Comparison of ENCODE assay signal across 24 cellular contexts in the genomic region with DNA sequence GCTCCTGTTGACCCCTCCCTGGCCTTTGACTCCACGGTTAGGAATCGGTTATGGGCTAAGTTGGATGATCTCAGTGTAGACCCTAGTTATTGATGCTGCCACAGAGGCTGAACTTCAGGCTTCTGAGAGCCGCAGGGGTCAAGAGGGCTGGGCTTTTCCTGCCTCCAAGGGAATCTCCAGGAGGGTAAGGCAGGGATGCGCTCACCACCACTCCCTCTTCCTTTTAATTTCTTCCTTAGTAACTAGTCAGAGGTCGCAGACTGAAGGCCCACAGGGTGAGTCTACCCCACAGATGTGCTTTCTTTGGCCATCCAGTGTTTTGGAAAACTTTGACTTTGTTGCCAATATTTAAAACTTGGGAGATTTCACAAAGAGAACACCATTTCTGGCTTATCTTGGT.
DNase-seq lines count a peak whose midpoint lies in the region; ATAC-seq, FAIRE-seq and TF ChIP-seq lines count a peak whose summit lies in the region.
"Had no signal": no experiment of that assay in that cellular context is flagged by ENCODE, and none has a peak within 500 bp of the region (broad histone marks: within the 10 kb centered on the region; RNA-seq: fewer than 3 reads in every experiment).

No MANE protein-coding gene starts in this region.

- H2AFZ ChIP-seq in DND-41 (ENCODE audit: low read depth, low read length), result no peak overlapping the region
- no peak overlapping the region for H2AFZ ChIP-seq in H1 (ENCODE audit: low read length)

- no peak overlapping the region for H2BK120ac ChIP-seq in H1 (replicated peaks; ENCODE audit: low read depth, low read length)

- H3K4me2 ChIP-seq in DND-41 (ENCODE audit: insufficient read depth, low read length), result 0 out of 2 replicates have a peak overlapping the region, but pooled peaks have one; percentile 2
- no peak overlapping the region for H3K4me2 ChIP-seq in H1 (ENCODE audit: insufficient read depth in 1 of 2, low read depth in 2 of 2, low read length in 2 of 2)
- H3K4me2 ChIP-seq: BLaER1 treated with 17β-estradiol and CSF1 and Interleukin-3, amounts not matched to agents 10 nM and 100 nM had no signal

- CTCF ChIA-PET in H1 (lab: Charles Lee; ENCODE audit: partially characterized antibody), result no interaction called here
- CTCF ChIA-PET in activated CD4-positive, alpha-beta T cell treated with anti-CD3 and anti-CD28 coated beads, Interleukin-2, amount 10 ng/mL, durations not matched to agents 7 days and 5 days (lab: Charles Lee), result no interaction called here

- TF ChIP-seq POLR2A in H1 (IDR thresholded peaks at IDR 0.05; ENCODE audit: control extremely low read depth in 1 of 2, low read depth in 2 of 2, low read length in 2 of 2), result no peak

- no peak overlapping the region for H3K14ac ChIP-seq in H1 (ENCODE audit: insufficient read length)

- H2BK12ac ChIP-seq in H1 (ENCODE audit: low read depth, low read length), result peak overlapping the region; percentile 13; the same call in 1 of the 2 replicates

- no peak overlapping the region for H3K23ac ChIP-seq in H1 (ENCODE audit: insufficient read length)

- H3K79me2 ChIP-seq in DND-41 (ENCODE audit: insufficient read depth, low read length), result no peaks in the 10 kb centered on the region
- H3K79me2 ChIP-seq in H1 (ENCODE audit: control insufficient read depth in 1 of 2, insufficient read depth in 2 of 2, low read length in 2 of 2), result no peaks in the 10 kb centered on the region

- no peak overlapping the region for H2BK5ac ChIP-seq in H1 (ENCODE audit: low read depth, low read length)

- H3K79me1 ChIP-seq in H1 (ENCODE audit: low read depth, low read length), result no peaks in the 10 kb centered on the region

- H3K23me2 ChIP-seq in H1 (ENCODE audit: low read depth, low read length), result no peaks in the 10 kb centered on the region

- H3K36me3 ChIP-seq in DND-41 (ENCODE audit: insufficient read depth, low read length), result no peaks in the 10 kb centered on the region
- no peaks in the 10 kb centered on the region for H3K36me3 ChIP-seq in H1 (ENCODE audit: control insufficient read depth in 2 of 4, insufficient read depth in 4 of 4, low read length in 3 of 4)
- H3K36me3 ChIP-seq: BE2C had no signal

- no peak for DNase-seq in DND-41
- peak in 1 of 2 experiments; percentile 41 for DNase-seq in H1 (ENCODE audit: low read depth in 1 of 2, low spot score in 2 of 2)
- DNase-seq in neural crest cell (ENCODE audit: low read depth, low spot score), result no peak
- DNase-seq in stimulated activated effector memory CD8-positive, alpha-beta T cell treated with anti-CD3 and anti-CD28 coated beads, Interleukin-12 subunit alpha, Interleukin-12 subunit beta, amount 100 ng/mL, for 72 hours (ENCODE audit: low spot score in 2 of 2), result no peak
- no peak for DNase-seq in NOMO-1 treated with dmso at 0.1 percent for 144 hours (lab: John Stamatoyannopoulos, UW; ENCODE audit: unreplicated experiment)
- no peak for DNase-seq in LoVo (ENCODE audit: low spot score)
- DNase-seq in activated CD4-positive, alpha-beta T cell treated with anti-CD3 and anti-CD28 coated beads, Interleukin-2, amount 10 ng/mL, durations not matched to agents 7 days and 5 days, result no peak
- DNase-seq in NCI-H2171 (lab: John Stamatoyannopoulos, UW), result no peak
- DNase-seq: BE2C; CD4-positive, alpha-beta T cell; CD8-positive, alpha-beta memory T cell; DMS 273 treated with DMSO at 0.1 percent for 48 hours; DMS79; GF-D8; GOT3; H7; HCEC 1CT had no signal

- H4K8ac ChIP-seq in H1 (ENCODE audit: extremely low read depth, insufficient read depth, low read length), result no peak overlapping the region

- peak overlapping the region; percentile 43; the same call in 1 of the 2 replicates for H3K27ac ChIP-seq in DND-41 (ENCODE audit: low read length)
- H3K27ac ChIP-seq in H1 (ENCODE audit: low read depth, low read length), result no peak overlapping the region
- H3K27ac ChIP-seq: 22Rv1; BLaER1 treated with 17β-estradiol and CSF1 and Interleukin-3, amounts not matched to agents 10 nM and 100 nM had no signal

- no peak overlapping the region for H2BK20ac ChIP-seq in H1 (ENCODE audit: low read length)

- H3K9me3 Mint-ChIP-seq in neural crest cell, result no peaks in the 10 kb centered on the region
- no peaks in the 10 kb centered on the region for H3K9me3 Mint-ChIP-seq in stimulated activated effector memory CD8-positive, alpha-beta T cell treated with anti-CD3 and anti-CD28 coated beads, Interleukin-12 subunit alpha, Interleukin-12 subunit beta, amount 100 ng/mL, for 72 hours
- H3K9me3 Mint-ChIP-seq in activated CD4-positive, alpha-beta T cell treated with anti-CD3 and anti-CD28 coated beads, Interleukin-2, amount 10 ng/mL, durations not matched to agents 7 days and 5 days, result no peaks in the 10 kb centered on the region
- H3K9me3 Mint-ChIP-seq: CD14-positive monocyte; CD4-positive, alpha-beta T cell; CD8-positive, alpha-beta memory T cell had no signal

- no peaks in the 10 kb centered on the region for H3K27me3 Mint-ChIP-seq in neural crest cell (ENCODE audit: low read depth)
- H3K27me3 Mint-ChIP-seq in activated CD4-positive, alpha-beta T cell treated with anti-CD3 and anti-CD28 coated beads, Interleukin-2, amount 10 ng/mL, durations not matched to agents 7 days and 5 days, result no peaks in the 10 kb centered on the region
- H3K27me3 Mint-ChIP-seq: CD4-positive, alpha-beta T cell; CD8-positive, alpha-beta memory T cell had no signal

- H3K9me3 ChIP-seq in DND-41 (ENCODE audit: insufficient read depth, low read length, severe bottlenecking) (no peaks in the 10 kb centered on the region), H1 (ENCODE audit: insufficient read depth in 2 of 2, low read depth in 1 of 2, low read length in 1 of 2) (no peaks in the 10 kb centered on the region)
- H3K9me3 ChIP-seq: BE2C; BLaER1 treated with 17β-estradiol and CSF1 and Interleukin-3, amounts not matched to agents 10 nM and 100 nM had no signal

- no peak overlapping the region for H3K4me3 Mint-ChIP-seq in neural crest cell
- H3K4me3 Mint-ChIP-seq in stimulated activated effector memory CD8-positive, alpha-beta T cell treated with anti-CD3 and anti-CD28 coated beads, Interleukin-12 subunit alpha, Interleukin-12 subunit beta, amount 100 ng/mL, for 72 hours, result no peak overlapping the region
- no peak overlapping the region for H3K4me3 Mint-ChIP-seq in activated CD4-positive, alpha-beta T cell treated with anti-CD3 and anti-CD28 coated beads, Interleukin-2, amount 10 ng/mL, durations not matched to agents 7 days and 5 days
- H3K4me3 Mint-ChIP-seq: CD14-positive monocyte; CD4-positive, alpha-beta T cell had no signal

- H4K5ac ChIP-seq in H1 (ENCODE audit: insufficient read length, low read depth, low read length), result no peak overlapping the region

- H3K4me3 ChIP-seq in DND-41 (ENCODE audit: low read depth in 1 of 2, low read length in 2 of 2), result no peak overlapping the region
- no peak overlapping the region for H3K4me3 ChIP-seq in H1 (ENCODE audit: extremely low read depth in 1 of 4, insufficient read depth in 2 of 4, low read depth in 3 of 4, low read length in 4 of 4)
- H3K4me3 ChIP-seq: BLaER1 treated with 17β-estradiol and CSF1 and Interleukin-3, amounts not matched to agents 10 nM and 100 nM had no signal

- H3K4me1 Mint-ChIP-seq in neural crest cell, result peaks cover 34% of the 10 kb centered on the region
- peaks cover 4% of the 10 kb centered on the region for H3K4me1 Mint-ChIP-seq in stimulated activated effector memory CD8-positive, alpha-beta T cell treated with anti-CD3 and anti-CD28 coated beads, Interleukin-12 subunit alpha, Interleukin-12 subunit beta, amount 100 ng/mL, for 72 hours
- no peaks in the 10 kb centered on the region for H3K4me1 Mint-ChIP-seq in activated CD4-positive, alpha-beta T cell treated with anti-CD3 and anti-CD28 coated beads, Interleukin-2, amount 10 ng/mL, durations not matched to agents 7 days and 5 days
- H3K4me1 Mint-ChIP-seq: CD14-positive monocyte; CD8-positive, alpha-beta memory T cell had no signal

- no peak for TF ChIP-seq RAD21 in H1 (IDR thresholded peaks at IDR 0.05 in 1 of 2, conservative IDR thresholded peaks at IDR 0.05 in 1 of 2; ENCODE audit: low read depth in 2 of 2, low read length in 2 of 2)

- no peak overlapping the region for H3K18ac ChIP-seq in H1 (ENCODE audit: extremely low read depth, low read length)

- TF ChIP-seq CTCF in DND-41 (IDR thresholded peaks at IDR 0.05; ENCODE audit: borderline replicate concordance, extremely low read depth, low read length, poor library complexity, severe bottlenecking) (no peak), H1 (IDR thresholded peaks at IDR 0.05; ENCODE audit: control extremely low read depth in 1 of 3, insufficient read depth in 1 of 3, low read depth in 1 of 3, low read length in 3 of 3) (no peak), neural crest cell (conservative IDR thresholded peaks at IDR 0.05) (no peak)

- no peak for FAIRE-seq in H1 (lab: Jason Lieb, UNC)
- FAIRE-seq: A204.1, D721Med, GM12891, GM18507 had no signal

- H4K20me1 ChIP-seq in DND-41 (ENCODE audit: insufficient read depth, low read length), result no peaks in the 10 kb centered on the region
- H4K20me1 ChIP-seq in H1 (replicated peaks in 1 of 2; ENCODE audit: control insufficient read depth in 1 of 2, insufficient read depth in 2 of 2, low read length in 2 of 2), result no peaks in the 10 kb centered on the region

- H3K36me3 Mint-ChIP-seq in neural crest cell (ENCODE audit: low read depth), result no peaks in the 10 kb centered on the region
- H3K36me3 Mint-ChIP-seq in stimulated activated effector memory CD8-positive, alpha-beta T cell treated with anti-CD3 and anti-CD28 coated beads, Interleukin-12 subunit alpha, Interleukin-12 subunit beta, amount 100 ng/mL, for 72 hours, result no peaks in the 10 kb centered on the region
- no peaks in the 10 kb centered on the region for H3K36me3 Mint-ChIP-seq in activated CD4-positive, alpha-beta T cell treated with anti-CD3 and anti-CD28 coated beads, Interleukin-2, amount 10 ng/mL, durations not matched to agents 7 days and 5 days (ENCODE audit: low read depth)

- 72% methylated on average over 5 of the region's 5 CpGs; no CpG with 5 or more reads in 1 of the 2 experiments for WGBS in H1 (ENCODE audit: extremely low coverage in 1 of 2, insufficient coverage in 1 of 2, insufficient read length in 1 of 2, insufficient replicate concordance in 2 of 2, low coverage in 1 of 2, low lambda C conversion rate in 2 of 2, missing lambda C conversion rate in 1 of 2), 2 experiments

- H3K27me3 ChIP-seq in DND-41 (ENCODE audit: insufficient read depth, low read length, poor library complexity) (no peaks in the 10 kb centered on the region), H1 (replicated peaks in 1 of 4; ENCODE audit: control insufficient read depth in 3 of 4, extremely low read depth in 1 of 4, insufficient read depth in 3 of 4, low read length in 3 of 4) (no peaks in the 10 kb centered on the region)
- H3K27me3 ChIP-seq: BE2C; BLaER1 treated with 17β-estradiol and CSF1 and Interleukin-3, amounts not matched to agents 10 nM and 100 nM had no signal

- 0 out of 2 replicates have a peak overlapping the region, but pooled peaks have one; percentile 7 for H2AK5ac ChIP-seq in H1 (ENCODE audit: low read depth, low read length)

- ATAC-seq in DND-41 (ENCODE audit: insufficient read depth, low read depth), result no peak
- no peak for ATAC-seq in stimulated activated effector memory CD8-positive, alpha-beta T cell treated with anti-CD3 and anti-CD28 coated beads, Interleukin-12 subunit alpha, Interleukin-12 subunit beta, amount 100 ng/mL, for 72 hours

- H3K4me1 ChIP-seq in DND-41 (ENCODE audit: insufficient read depth, low read length) (peaks cover 27% of the 10 kb centered on the region), H1 (replicated peaks in 1 of 4; ENCODE audit: control insufficient read depth in 3 of 4, insufficient read depth in 4 of 4, low read length in 3 of 4) (peaks cover 8 to 14% (median 13%) of the 10 kb centered on the region in 4 experiments)
- H3K4me1 ChIP-seq: BLaER1 treated with 17β-estradiol and CSF1 and Interleukin-3, amounts not matched to agents 10 nM and 100 nM had no signal

- no peak overlapping the region for H4K91ac ChIP-seq in H1 (replicated peaks; ENCODE audit: insufficient read length, low read length)

- no peak overlapping the region for H3K4ac ChIP-seq in H1 (replicated peaks; ENCODE audit: insufficient read length, low read depth, low read length)

- POLR2A ChIA-PET in H1 (lab: Charles Lee; ENCODE audit: partially characterized antibody), result no interaction called here
- POLR2A ChIA-PET in activated CD4-positive, alpha-beta T cell treated with anti-CD3 and anti-CD28 coated beads, Interleukin-2, amount 10 ng/mL, durations not matched to agents 7 days and 5 days (lab: Charles Lee), result no interaction called here

- peak overlapping the region; percentile 36 for H3K27ac Mint-ChIP-seq in neural crest cell (ENCODE audit: unreplicated experiment)
- H3K27ac Mint-ChIP-seq in stimulated activated effector memory CD8-positive, alpha-beta T cell treated with anti-CD3 and anti-CD28 coated beads, Interleukin-12 subunit alpha, Interleukin-12 subunit beta, amount 100 ng/mL, for 72 hours, result peak overlapping the region; percentile 15
- H3K27ac Mint-ChIP-seq in activated CD4-positive, alpha-beta T cell treated with anti-CD3 and anti-CD28 coated beads, Interleukin-2, amount 10 ng/mL, durations not matched to agents 7 days and 5 days, result no peak overlapping the region
- H3K27ac Mint-ChIP-seq: CD4-positive, alpha-beta T cell had no signal

- no peak overlapping the region for H3K56ac ChIP-seq in H1 (replicated peaks; ENCODE audit: insufficient read length, low read depth, low read length)

- H2BK15ac ChIP-seq in H1 (ENCODE audit: low read length), result no peak overlapping the region

- TF ChIP-seq EP300 in H1 (IDR thresholded peaks at IDR 0.05; ENCODE audit: borderline replicate concordance in 1 of 2, low read depth in 2 of 2, low read length in 2 of 2), result no peak

- H3K9ac ChIP-seq in DND-41 (ENCODE audit: low read depth, low read length) (no peak overlapping the region), H1 (replicated peaks in 1 of 4; ENCODE audit: extremely low read depth in 1 of 4, low read depth in 3 of 4, low read length in 3 of 4) (no peak overlapping the region)
- H3K9ac ChIP-seq: BLaER1 treated with 17β-estradiol and CSF1 and Interleukin-3, amounts not matched to agents 10 nM and 100 nM had no signal
